ENCODE assay signal across 23 cellular contexts in the genomic region with DNA sequence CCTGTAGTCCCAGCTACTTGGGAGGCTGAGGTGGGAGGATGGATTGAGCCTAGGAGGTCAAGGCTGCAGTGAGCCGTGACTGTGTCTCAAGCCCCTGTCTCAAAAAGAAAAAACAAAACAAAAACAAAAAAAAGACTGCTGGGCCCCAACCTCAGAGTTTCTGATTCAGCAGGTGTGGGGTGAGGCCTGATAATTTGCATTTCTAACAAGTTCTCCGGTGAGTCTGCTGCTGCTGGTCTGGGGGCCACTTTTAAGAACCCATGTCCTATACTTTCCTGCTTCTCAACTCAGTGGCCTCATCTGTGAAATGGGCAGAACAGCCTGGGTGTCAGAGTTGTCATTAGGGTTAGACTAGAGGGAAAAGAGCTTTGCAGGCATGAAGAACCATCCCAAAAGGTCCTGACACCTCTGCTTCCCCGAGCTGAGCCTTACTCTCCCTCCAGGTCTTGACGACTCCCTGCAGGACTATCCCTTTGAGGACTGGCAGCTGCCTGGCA. TPM values are rescaled to one million over a fixed set of nuclear protein-coding genes. Genes with fewer than 3 reads are reported as not detected.
DNase-seq lines count a peak whose midpoint lies in the region; ATAC-seq, FAIRE-seq and TF ChIP-seq lines count a peak whose summit lies in the region.
"Had no signal": no experiment of that assay in that cellular context is flagged by ENCODE, and none has a peak within 500 bp of the region (broad histone marks: within the 10 kb centered on the region; RNA-seq: fewer than 3 reads in every experiment).

No MANE protein-coding gene starts in this region.

- H3K4me3 ChIP-seq in GM12864 (ENCODE audit: low read depth, low read length) (no peak overlapping the region), GM12878 (no peak overlapping the region), gastrocnemius medialis (no peak overlapping the region)
- H3K4me3 ChIP-seq: BLaER1 had no signal

- no peak overlapping the region for H3K27ac Mint-ChIP-seq in WTC11
- H3K27ac Mint-ChIP-seq: CD14-positive monocyte, H9 had no signal

- FAIRE-seq in GM19239 (lab: Jason Lieb, UNC), result peak; percentile 37
- FAIRE-seq in GM12878 (lab: Jason Lieb, UNC), result peak; percentile 54
- FAIRE-seq: GM12891, H1 had no signal

- H4K20me1 ChIP-seq in GM12878 (ENCODE audit: control insufficient read depth, insufficient read depth), result no peaks in the 10 kb centered on the region
- H4K20me1 ChIP-seq: BLaER1 had no signal

- intact Hi-C loops in GM12878 (cut with micrococcal nuclease; ENCODE audit: unreplicated experiment) (no loop called here), gastrocnemius medialis (cut with DNase I; ENCODE audit: low total_unique reads) (loop anchor here (5.0 kb wide), 1 partner anchor 97 kb away; no protein-coding TSS in a partner anchor)

- peak; percentile 33; the same call in 1 of the 3 replicates for ATAC-seq in GM12878
- ATAC-seq in gastrocnemius medialis, result no peak
- ATAC-seq in WTC11, result no peak
- ATAC-seq in HG02885 (IDR thresholded peaks at IDR 0.05; ENCODE audit: poor library complexity, unreplicated experiment), result no peak

- H3K4me1 Mint-ChIP-seq in WTC11, result peaks cover 10% of the 10 kb centered on the region

- no peaks in the 10 kb centered on the region for H3K9me3 Mint-ChIP-seq in WTC11
- H3K9me3 Mint-ChIP-seq: CD14-positive monocyte; CD4-positive, alpha-beta memory T cell; H9 had no signal

- TF ChIP-seq EP300 in GM12878 (IDR thresholded peaks at IDR 0.05; ENCODE audit: borderline replicate concordance in 1 of 2, control insufficient read depth in 1 of 2, low read depth in 2 of 2, low read length in 2 of 2), result no peak

- H3K27me3 ChIP-seq in GM12878 (replicated peaks in 1 of 2; ENCODE audit: control insufficient read depth in 2 of 2, insufficient read depth in 2 of 2, low read length in 1 of 2) (no peaks in the 10 kb centered on the region), gastrocnemius medialis (no peaks in the 10 kb centered on the region)
- H3K27me3 ChIP-seq: BLaER1 had no signal

- H3K4me2 ChIP-seq in GM12878 (ENCODE audit: control insufficient read depth, insufficient read depth), result no peak overlapping the region
- H3K4me2 ChIP-seq: BLaER1 had no signal

- in situ Hi-C loops in GM12878 (cut with MboI), result no loop called here
- in situ Hi-C loops in gastrocnemius medialis (cut with MboI; ENCODE audit: low sequenced_read_pairs in 4 of 4), result no loop called here

- BruUV-seq in GM12878 (replicated peaks; lab: Mats Ljungman, UMichigan), result no TSS peak

- H3K9me3 ChIP-seq in GM12878 (replicated peaks; ENCODE audit: control insufficient read depth, insufficient read depth, low read length), result no peaks in the 10 kb centered on the region
- no peaks in the 10 kb centered on the region for H3K9me3 ChIP-seq in gastrocnemius medialis
- H3K9me3 ChIP-seq: BLaER1 had no signal

- H3K9ac ChIP-seq in GM12878 (ENCODE audit: control insufficient read depth, insufficient read depth, low read length), result no peak overlapping the region
- H3K9ac ChIP-seq: BLaER1 had no signal

- H3K36me3 ChIP-seq in GM12878 (ENCODE audit: control insufficient read depth in 2 of 2, insufficient read depth in 2 of 2, low read length in 1 of 2), result no peaks in the 10 kb centered on the region
- peaks cover 0 to 11% of the 10 kb centered on the region in 2 donors for H3K36me3 ChIP-seq in gastrocnemius medialis
- H3K36me3 ChIP-seq: BLaER1 had no signal

- no peaks in the 10 kb centered on the region for H3K79me2 ChIP-seq in GM12878 (ENCODE audit: control insufficient read depth, insufficient read depth, low read length)

- WGBS in GM12878 (ENCODE audit: insufficient coverage, insufficient replicate concordance, low lambda C conversion rate, missing lambda C conversion rate), result 3% methylated on average over 4 of the region's 4 CpGs

- CTCF ChIA-PET in GM12878 (lab: Yijun Ruan, JAX) (interaction anchor here (0.7 to 2.1 kb wide), 3 partner anchors 10 to 54 kb away, joined by 3 to 6 read pairs (median 4); a partner anchor contains a TSS), WTC11 (lab: Charles Lee) (interaction anchor here (0.9 to 3.6 kb wide), 3 partner anchors 10 to 54 kb away, joined by 3 to 25 read pairs (median 13); a partner anchor contains a TSS)

- TF ChIP-seq POLR2A in GM12878 (IDR thresholded peaks at IDR 0.05; ENCODE audit: low read depth, low read length) (no peak), gastrocnemius medialis (IDR thresholded peaks at IDR 0.05) (no peak)

- H3K27me3 Mint-ChIP-seq in WTC11 (ENCODE audit: low read depth), result no peaks in the 10 kb centered on the region
- H3K27me3 Mint-ChIP-seq: CD4-positive, alpha-beta memory T cell had no signal

- H3K27ac ChIP-seq in GM12878 (ENCODE audit: control insufficient read depth, insufficient read depth) (no peak overlapping the region), gastrocnemius medialis (peak overlapping the region in 3 of 4 donors; percentile 94 to 98 (median 98))
- H3K27ac ChIP-seq: BLaER1 had no signal

- no peak overlapping the region for H3K4me3 Mint-ChIP-seq in WTC11
- H3K4me3 Mint-ChIP-seq: CD14-positive monocyte; CD4-positive, alpha-beta memory T cell; H9 had no signal

- TF ChIP-seq CTCF in GM12864 (IDR thresholded peaks at IDR 0.05; ENCODE audit: low read depth, low read length, missing control alignments), result no peak
- TF ChIP-seq CTCF in GM12878 (IDR thresholded peaks at IDR 0.05 in 2 of 3, conservative IDR thresholded peaks at IDR 0.05 in 1 of 3; ENCODE audit: control insufficient read depth in 2 of 3, extremely low read depth in 1 of 3, insufficient read depth in 1 of 3, low read depth in 3 of 3, low read length in 3 of 3), result no peak
- no peak for TF ChIP-seq CTCF in gastrocnemius medialis (IDR thresholded peaks at IDR 0.05 in 4 of 5, conservative IDR thresholded peaks at IDR 0.05 in 1 of 5)
- TF ChIP-seq CTCF in WTC11 (IDR thresholded peaks at IDR 0.05), result no peak

- RAD21 ChIA-PET in GM12878 (lab: Charles Lee; ENCODE audit: unreplicated experiment), result no interaction called here

- POLR2A ChIA-PET in GM12878 (lab: Charles Lee), result no interaction called here
- POLR2A ChIA-PET in WTC11 (lab: Charles Lee), result no interaction called here

- no peak for TF ChIP-seq RAD21 in GM12878 (IDR thresholded peaks at IDR 0.05; ENCODE audit: insufficient read depth, low read depth, low read length)

- H3K4me1 ChIP-seq in GM12878 (ENCODE audit: control insufficient read depth, insufficient read depth, low read length), result peaks cover 10% of the 10 kb centered on the region
- H3K4me1 ChIP-seq in gastrocnemius medialis, result peaks cover 26 to 35% of the 10 kb centered on the region in 2 donors
- H3K4me1 ChIP-seq: BLaER1 had no signal

- 0 out of 2 replicates have a peak, but pooled peaks cover 2% of the 10 kb centered on the region for H3K36me3 Mint-ChIP-seq in WTC11
- H3K36me3 Mint-ChIP-seq: CD14-positive monocyte; CD4-positive, alpha-beta memory T cell had no signal

- peak; percentile 19 for DNase-seq in GM12864 (ENCODE audit: low read depth)
- DNase-seq in GM19239 (ENCODE audit: insufficient read length, low spot score), result no peak
- DNase-seq in GM12878 (ENCODE audit: low read depth, low spot score), result no peak
- no peak for DNase-seq in gastrocnemius medialis
- DNase-seq in T1000 (lab: John Stamatoyannopoulos, UW), result no peak
- DNase-seq in WTC11 (ENCODE audit: low spot score), result no peak
- DNase-seq: 8988T; CD4-positive, alpha-beta memory T cell; DMS153; DMS79; GDM1; H9; IMR-90; KBM-7 had no signal

- SMC1A ChIA-PET in GM12878 (lab: Charles Lee; ENCODE audit: uncharacterized antibody, unreplicated experiment), result no interaction called here

- no peak overlapping the region for H2AFZ ChIP-seq in GM12878 (ENCODE audit: control insufficient read depth, low read depth, low read length)

RNA-seq across cellular contexts. Expression of a gene that starts 2.8 kb away (rescaled TPM):
- 4.2 and 5.6 TPM in 2 replicates for total RNA-seq in GM12878 (2013; cell fraction: nucleolus; rRNA removed)
- 0.87 and 1.2 TPM in 2 replicates for total RNA-seq in GM12878 (2014; rRNA removed)
- 0.37 and 0.40 TPM in 2 replicates for total RNA-seq in GM12878 (2014; rRNA removed; fragmentation: Illumina TruSeq; extraction: Trizol)
- total RNA-seq in GM12878 (2021), result 1.1 TPM in 2 replicates
- polyA plus RNA-seq in GM12878 (2011; ENCODE audit: low read depth), result 1.2 TPM
- polyA plus RNA-seq in GM12878 (2011; rRNA removed), result 0.90 and 1.1 TPM in 2 replicates
- 1.5 and 1.7 TPM in 2 replicates for polyA plus RNA-seq in GM12878 (2011; cell fraction: cytosol; rRNA removed)
- 7.6 and 8.4 TPM in 2 replicates for polyA plus RNA-seq in GM12878 (2011; cell fraction: nucleus; rRNA removed)
- polyA plus RNA-seq in GM12878 (2012), result 1.8 and 2.6 TPM in 2 replicates
- polyA plus RNA-seq in GM12878 (2014; fragmentation: Illumina TruSeq; extraction: Trizol), result 0.11 and 0.82 TPM in 2 replicates
- under 1 TPM; 0.06 to 0.15 TPM for polyA plus RNA-seq in GM12878 (2014; fragmentation: Nextera tagmentation; extraction: Ambion mirVana)
- polyA plus RNA-seq in GM12878 (2014; rRNA removed), result 1.2 and 1.5 TPM in 2 replicates
- under 1 TPM; 0.33 to 0.95 TPM for polyA plus RNA-seq in GM12878 (2016; fragmentation: Nextera tagmentation; extraction: Ambion mirVana)
- 0.88 and 2.3 TPM in 2 replicates for polyA minus RNA-seq in GM12878 (2011; rRNA and poly(A)+ RNA removed)
- not detected in 2 replicates for polyA minus RNA-seq in GM12878 (2011; cell fraction: cytosol; rRNA and poly(A)+ RNA removed)
- 2.3 and 2.7 TPM in 2 replicates for polyA minus RNA-seq in GM12878 (2011; cell fraction: nucleus; rRNA and poly(A)+ RNA removed)
- total RNA-seq in gastrocnemius medialis, result 10 to 100 TPM; 23.7 to 50.6 (median 44.6) TPM
- 18.0 to 20.5 TPM (median 19.7 TPM) in 3 replicates for total RNA-seq in WTC11 (2021)
- total RNA-seq: IMR-90 had no signal
- polyA plus RNA-seq: CD14-positive monocyte had no signal

RNA-seq across cellular contexts. Expression of a gene that starts 8.4 kb away (rescaled TPM):
- not detected in 2 replicates for total RNA-seq in GM12878 (2013; cell fraction: nucleolus; rRNA removed)
- total RNA-seq in GM12878 (2014; rRNA removed), result 0.23 TPM in 1 of 2 replicates, not detected in the other
- total RNA-seq in GM12878 (2014; rRNA removed; fragmentation: Illumina TruSeq; extraction: Trizol), result not detected in 2 replicates
- not detected in 2 replicates for total RNA-seq in GM12878 (2021)
- polyA plus RNA-seq in GM12878 (2011; ENCODE audit: low read depth), result 2.1 TPM
- polyA plus RNA-seq in GM12878 (2011; rRNA removed), result not detected in 2 replicates
- not detected in 2 replicates for polyA plus RNA-seq in GM12878 (2011; cell fraction: cytosol; rRNA removed)
- not detected in 2 replicates for polyA plus RNA-seq in GM12878 (2011; cell fraction: nucleus; rRNA removed)
- polyA plus RNA-seq in GM12878 (2012), result 0.45 and 0.91 TPM in 2 replicates
- polyA plus RNA-seq in GM12878 (2014; fragmentation: Illumina TruSeq; extraction: Trizol), result not detected in 2 replicates
- polyA plus RNA-seq in GM12878 (2014; fragmentation: Nextera tagmentation; extraction: Ambion mirVana), result under 1 TPM in 1 of 2 experiments, not detected in 1; 0.16 TPM
- not detected in 2 replicates for polyA plus RNA-seq in GM12878 (2014; rRNA removed)
- polyA plus RNA-seq in GM12878 (2016; fragmentation: Nextera tagmentation; extraction: Ambion mirVana), result 1 to 10 TPM in 1 of 2 experiments, under 1 TPM in 1; 0.96 to 1.7 TPM
- polyA minus RNA-seq in GM12878 (2011; rRNA and poly(A)+ RNA removed), result not detected in 2 replicates
- polyA minus RNA-seq in GM12878 (2011; cell fraction: cytosol; rRNA and poly(A)+ RNA removed), result not detected in 2 replicates
- not detected in 2 replicates for polyA minus RNA-seq in GM12878 (2011; cell fraction: nucleus; rRNA and poly(A)+ RNA removed)
- total RNA-seq in gastrocnemius medialis, result under 1 TPM in 2 of 4 donors, not detected in 2; 0.66 TPM
- total RNA-seq in WTC11 (2021), result not detected in 3 replicates
- total RNA-seq: A673; CD4-positive, alpha-beta memory T cell; Daoy; H1; H9; HT1080; IMR-90 had no signal
- polyA plus RNA-seq: AG04450, H1, IMR-90 had no signal

RNA-seq across cellular contexts. Expression of a gene that starts 10.3 kb away (rescaled TPM):
- not detected in 2 replicates for total RNA-seq in GM12878 (2013; cell fraction: nucleolus; rRNA removed)
- total RNA-seq in GM12878 (2014; rRNA removed) (not detected in 2 replicates), GM12878 (2014; rRNA removed; fragmentation: Illumina TruSeq; extraction: Trizol) (not detected in 2 replicates), GM12878 (2021) (0.13 TPM in 1 of 2 replicates, not detected in the other), gastrocnemius medialis (not detected), WTC11 (2021) (0.35 to 0.85 TPM (median 0.55 TPM) in 3 replicates)
- polyA plus RNA-seq in GM12878 (2011; ENCODE audit: low read depth), result not detected
- polyA plus RNA-seq in GM12878 (2011; rRNA removed) (not detected in 2 replicates), GM12878 (2014; fragmentation: Illumina TruSeq; extraction: Trizol) (not detected in 2 replicates), GM12878 (2014; fragmentation: Nextera tagmentation; extraction: Ambion mirVana) (not detected), GM12878 (2014; rRNA removed) (not detected in 2 replicates), GM12878 (2016; fragmentation: Nextera tagmentation; extraction: Ambion mirVana) (not detected)
- not detected in 2 replicates for polyA plus RNA-seq in GM12878 (2011; cell fraction: cytosol; rRNA removed)
- polyA plus RNA-seq in GM12878 (2011; cell fraction: nucleus; rRNA removed), result not detected in 2 replicates
- polyA plus RNA-seq in GM12878 (2012), result not detected in 2 replicates
- polyA minus RNA-seq in GM12878 (2011; rRNA and poly(A)+ RNA removed), result not detected in 2 replicates
- polyA minus RNA-seq in GM12878 (2011; cell fraction: cytosol; rRNA and poly(A)+ RNA removed), result not detected in 2 replicates
- not detected in 2 replicates for polyA minus RNA-seq in GM12878 (2011; cell fraction: nucleus; rRNA and poly(A)+ RNA removed)
- total RNA-seq: A673; CD4-positive, alpha-beta memory T cell; Daoy; H9; HT1080; IMR-90 had no signal
- polyA plus RNA-seq: AG04450; CD14-positive monocyte; CD4-positive, alpha-beta memory T cell; IMR-90 had no signal

RNA-seq across cellular contexts. Expression of a gene that starts 10.3 kb away (rescaled TPM):
- total RNA-seq in GM12878 (2013; cell fraction: nucleolus; rRNA removed), result 9.2 and 9.3 TPM in 2 replicates
- total RNA-seq in GM12878 (2014; rRNA removed) (87.5 and 105 TPM in 2 replicates), GM12878 (2014; rRNA removed; fragmentation: Illumina TruSeq; extraction: Trizol) (20.8 and 22.8 TPM in 2 replicates), GM12878 (2021) (59.2 and 60.2 TPM in 2 replicates), gastrocnemius medialis (100 to 1,000 TPM in 2 of 4 donors, 10 to 100 TPM in 2; 39.6 to 135 (median 97.3) TPM), WTC11 (2021) (39.6 to 49.1 TPM (median 43.3 TPM) in 3 replicates)
- polyA plus RNA-seq in GM12878 (2011; ENCODE audit: low read depth), result 15.7 TPM
- polyA plus RNA-seq in GM12878 (2011; rRNA removed) (20.8 and 41.9 TPM in 2 replicates), GM12878 (2014; fragmentation: Illumina TruSeq; extraction: Trizol) (2.8 and 15.1 TPM in 2 replicates), GM12878 (2014; fragmentation: Nextera tagmentation; extraction: Ambion mirVana) (10 to 100 TPM in 1 of 2 experiments, 1 to 10 TPM in 1; 7.7 to 20.1 TPM), GM12878 (2014; rRNA removed) (133 and 156 TPM in 2 replicates), GM12878 (2016; fragmentation: Nextera tagmentation; extraction: Ambion mirVana) (100 to 1,000 TPM; 103 to 110 TPM)
- 89.6 and 123 TPM in 2 replicates for polyA plus RNA-seq in GM12878 (2011; cell fraction: cytosol; rRNA removed)
- polyA plus RNA-seq in GM12878 (2011; cell fraction: nucleus; rRNA removed), result 41.7 and 67.0 TPM in 2 replicates
- 34.7 and 40.0 TPM in 2 replicates for polyA plus RNA-seq in GM12878 (2012)
- 6.9 and 10.7 TPM in 2 replicates for polyA minus RNA-seq in GM12878 (2011; rRNA and poly(A)+ RNA removed)
- 13.8 and 16.5 TPM in 2 replicates for polyA minus RNA-seq in GM12878 (2011; cell fraction: cytosol; rRNA and poly(A)+ RNA removed)
- polyA minus RNA-seq in GM12878 (2011; cell fraction: nucleus; rRNA and poly(A)+ RNA removed), result 10.9 and 20.2 TPM in 2 replicates

RNA-seq across cellular contexts. Expression of a gene that starts 11.3 kb away (rescaled TPM):
- not detected in 2 replicates for total RNA-seq in GM12878 (2013; cell fraction: nucleolus; rRNA removed)
- not detected in 2 replicates for total RNA-seq in GM12878 (2014; rRNA removed)
- not detected in 2 replicates for total RNA-seq in GM12878 (2014; rRNA removed; fragmentation: Illumina TruSeq; extraction: Trizol)
- total RNA-seq in GM12878 (2021), result not detected in 2 replicates
- not detected for polyA plus RNA-seq in GM12878 (2011; ENCODE audit: low read depth)
- polyA plus RNA-seq in GM12878 (2011; rRNA removed), result not detected in 2 replicates
- polyA plus RNA-seq in GM12878 (2011; cell fraction: cytosol; rRNA removed), result not detected in 2 replicates
- polyA plus RNA-seq in GM12878 (2011; cell fraction: nucleus; rRNA removed), result not detected in 2 replicates
- not detected in 2 replicates for polyA plus RNA-seq in GM12878 (2012)
- not detected in 2 replicates for polyA plus RNA-seq in GM12878 (2014; fragmentation: Illumina TruSeq; extraction: Trizol)
- not detected for polyA plus RNA-seq in GM12878 (2014; fragmentation: Nextera tagmentation; extraction: Ambion mirVana)
- polyA plus RNA-seq in GM12878 (2014; rRNA removed), result not detected in 2 replicates
- polyA plus RNA-seq in GM12878 (2016; fragmentation: Nextera tagmentation; extraction: Ambion mirVana), result not detected
- polyA minus RNA-seq in GM12878 (2011; rRNA and poly(A)+ RNA removed), result not detected in 2 replicates
- polyA minus RNA-seq in GM12878 (2011; cell fraction: cytosol; rRNA and poly(A)+ RNA removed), result not detected in 2 replicates
- not detected in 2 replicates for polyA minus RNA-seq in GM12878 (2011; cell fraction: nucleus; rRNA and poly(A)+ RNA removed)
- total RNA-seq in gastrocnemius medialis, result not detected
- not detected in 3 replicates for total RNA-seq in WTC11 (2021)
- total RNA-seq: A673; CD4-positive, alpha-beta memory T cell; Daoy; H1; H9; HT1080; IMR-90 had no signal
- polyA plus RNA-seq: AG04450; CD14-positive monocyte; CD4-positive, alpha-beta memory T cell; H1; IMR-90 had no signal
